ENCODE assay signal across 9 cellular contexts in genomic region chrX:50579955-50580354, GRCh38.
DNase-seq lines count a peak whose midpoint lies in the region; ATAC-seq, FAIRE-seq and TF ChIP-seq lines count a peak whose summit lies in the region.
"Had no signal": no experiment of that assay in that cellular context is flagged by ENCODE, and none has a peak within 500 bp of the region (broad histone marks: within the 10 kb centered on the region; RNA-seq: fewer than 3 reads in every experiment).

No MANE protein-coding gene starts in this region.

- no peak overlapping the region for H3K9ac ChIP-seq in mammary epithelial cell (ENCODE audit: insufficient read depth, low read length)

- TF ChIP-seq EP300 in transverse colon (IDR thresholded peaks at IDR 0.05; ENCODE audit: low read depth): no peak

- CTCF ChIA-PET in mammary epithelial cell (lab: Charles Lee; ENCODE audit: low non-redundant PET): no interaction called here

- H3K27me3 ChIP-seq in Peyer's patch (no peaks in the 10 kb centered on the region), mammary epithelial cell (ENCODE audit: insufficient read depth, low read length) (peaks cover 2% of the 10 kb centered on the region), lower lobe of right lung (ENCODE audit: low read depth) (no peaks in the 10 kb centered on the region), transverse colon (no peaks in the 10 kb centered on the region)
- H3K27me3 ChIP-seq: SJSA1 had no signal

- no peaks in the 10 kb centered on the region for H3K79me2 ChIP-seq in mammary epithelial cell (ENCODE audit: insufficient read depth, low read length)

- WGBS in mammary epithelial cell (ENCODE audit: low coverage, missing lambda C conversion rate): 5% methylated on average over 2 of the region's 2 CpGs
- WGBS in transverse colon (ENCODE audit: low coverage in 1 of 2), 2 donors: 0 to 4% methylated on average over 1 to 2 of the region's 2 CpGs

- H3K4me2 ChIP-seq in mammary epithelial cell (ENCODE audit: insufficient read depth, low read depth, low read length): no peak overlapping the region

- intact Hi-C loops in mammary epithelial cell (cut with micrococcal nuclease): loop anchor here (1.0 kb wide), 2 partner anchors 480 to 665 kb away; no protein-coding TSS in a partner anchor
- intact Hi-C loops in lower lobe of right lung (cut with DNase I): no loop called here
- intact Hi-C loops in transverse colon (cut with DNase I; ENCODE audit: low total_unique reads): no loop called here

- H4K20me1 ChIP-seq in mammary epithelial cell (ENCODE audit: insufficient read depth, low read length): no peaks in the 10 kb centered on the region

- H3K4me1 ChIP-seq in Peyer's patch (no peaks in the 10 kb centered on the region), mammary epithelial cell (ENCODE audit: insufficient read depth, low read length) (no peaks in the 10 kb centered on the region), lower lobe of right lung (no peaks in the 10 kb centered on the region), transverse colon (no peaks in the 10 kb centered on the region)
- H3K4me1 ChIP-seq: SJSA1 had no signal

- DNase-seq in GM12892 (ENCODE audit: insufficient read length) (no peak), HTR-8/SVneo (ENCODE audit: insufficient read length, low spot score) (peak; percentile 1), Peyer's patch (peak in 2 of 3 donors; percentile 28 to 60), mammary epithelial cell (peak; percentile 53), lower lobe of right lung (no peak), transverse colon (peak; percentile 29)

- in situ Hi-C loops in mammary epithelial cell (cut with MboI; ENCODE audit: low sequenced_read_pairs in 2 of 2): loop anchor here (25.0 kb wide), 1 partner anchor 668 kb away; the partner anchor contains the start of gene CLCN5 (in 2 of the 2)
- in situ Hi-C loops in transverse colon (cut with MboI; ENCODE audit: low pct_ligation_motif_present in 1 of 4, low pct_unique_long_range_greater_than_20kb in 1 of 4, low sequenced_read_pairs in 3 of 4): loop anchor here in 2 of 4 donors (10.0 to 25.0 kb wide), 2 partner anchors 665 to 668 kb away; partner anchors contain the start of gene CLCN5 (in 1 of the 2)

- H3K27ac ChIP-seq in C4-2B (no peak overlapping the region), Peyer's patch (no peak overlapping the region), mammary epithelial cell (ENCODE audit: insufficient read depth, low read depth, low read length) (no peak overlapping the region), lower lobe of right lung (no peak overlapping the region), transverse colon (no peak overlapping the region)
- H3K27ac ChIP-seq: SJSA1 had no signal

- H3K4me3 ChIP-seq in Peyer's patch (no peak overlapping the region), mammary epithelial cell (replicated peaks in 1 of 3; ENCODE audit: insufficient read depth in 1 of 3, low read depth in 2 of 3, low read length in 3 of 3) (no peak overlapping the region), lower lobe of right lung (no peak overlapping the region), transverse colon (no peak overlapping the region)
- H3K4me3 ChIP-seq: SJSA1 had no signal

- H3K36me3 ChIP-seq in Peyer's patch (no peaks in the 10 kb centered on the region), mammary epithelial cell (ENCODE audit: insufficient read depth, low read length) (no peaks in the 10 kb centered on the region), lower lobe of right lung (no peaks in the 10 kb centered on the region), transverse colon (no peaks in the 10 kb centered on the region)
- H3K36me3 ChIP-seq: SJSA1 had no signal

- peak; percentile 97 for FAIRE-seq in GM12892 (lab: Jason Lieb, UNC)
- no peak for FAIRE-seq in HTR-8/SVneo (lab: Jason Lieb, UNC)

- no TSS peak for BruUV-seq in mammary epithelial cell (replicated peaks; lab: Mats Ljungman, UMichigan)

- ATAC-seq in lower lobe of right lung (peak in 1 of 2 donors; percentile 77), GM19452 (IDR thresholded peaks at IDR 0.05; ENCODE audit: unreplicated experiment) (no peak)

- dilution Hi-C loops in mammary epithelial cell (cut with HindIII; ENCODE audit: low sequenced_read_pairs): no loop called here

- H3K9me3 ChIP-seq in Peyer's patch: no peaks in the 10 kb centered on the region
- H3K9me3 ChIP-seq in mammary epithelial cell (replicated peaks; ENCODE audit: insufficient read depth, low read length): no peaks in the 10 kb centered on the region
- no peaks in the 10 kb centered on the region for H3K9me3 ChIP-seq in lower lobe of right lung
- H3K9me3 ChIP-seq in transverse colon: no peaks in the 10 kb centered on the region
- H3K9me3 ChIP-seq: SJSA1 had no signal

- no peak overlapping the region for H2AFZ ChIP-seq in mammary epithelial cell (ENCODE audit: low read depth, low read length)

- TF ChIP-seq POLR2A in GM12892 (IDR thresholded peaks at IDR 0.05; ENCODE audit: low read depth, low read length) (no peak), Peyer's patch (IDR thresholded peaks at IDR 0.05) (no peak), transverse colon (IDR thresholded peaks at IDR 0.05) (no peak)

- TF ChIP-seq CTCF in C4-2B (conservative IDR thresholded peaks at IDR 0.05): peak; percentile 59
- peak in 5 of 6 experiments; percentile 7 to 66 (median 56) for TF ChIP-seq CTCF in Peyer's patch (IDR thresholded peaks at IDR 0.05)
- TF ChIP-seq CTCF in mammary epithelial cell (conservative IDR thresholded peaks at IDR 0.05 in 1 of 2, IDR thresholded peaks at IDR 0.05 in 1 of 2; ENCODE audit: extremely low read depth in 1 of 2, insufficient read depth in 1 of 2, low read depth in 1 of 2, low read length in 2 of 2): peak; percentile 63 to 68
- TF ChIP-seq CTCF in lower lobe of right lung (IDR thresholded peaks at IDR 0.05): peak; percentile 51
- TF ChIP-seq CTCF in transverse colon (IDR thresholded peaks at IDR 0.05): peak; percentile 36 to 45 (median 43)

Comparison
In these comparisons a context has a peak if more than half of its experiments do, and no peak if none do; other contexts are left out.
1. DNase-seq: peak in HTR-8/SVneo (single experiment), Peyer's patch (2 of 3), mammary epithelial cell (single experiment) and transverse colon (single experiment); none in GM12892 (single experiment) and lower lobe of right lung (single experiment).
2. Peak in every context shown above with its lines, with median percentiles within 50 percentile points of each other: CTCF ChIP-seq.